ENCODE assay signal across 21 cellular contexts in genomic region chr7:26912933-26913536, GRCh38.
"Had no signal": no experiment of that assay in that cellular context is flagged by ENCODE, and none has a peak within 500 bp of the region (broad histone marks: within the 10 kb centered on the region; RNA-seq: fewer than 3 reads in every experiment).

No MANE protein-coding gene starts in this region.

- H3K36me3 ChIP-seq: lower lobe of right lung, right atrium auricular region, tibial artery had no signal

- H3K9me3 ChIP-seq: lower lobe of right lung, right atrium auricular region, testis, tibial artery had no signal

- ATAC-seq: left colon; left ventricle myocardium superior; sciatic nerve; stimulated activated memory B cell treated with anti-CD40 and anti-IgM and Interleukin-4, amounts not matched to agents 10 μg/mL and 1 μg/mL and 100 μg/mL, for 72 hours; stimulated activated naive CD8-positive, alpha-beta T cell treated with anti-CD3 and anti-CD28 coated beads, Interleukin-15, Interleukin-2, amounts not matched to agents 100 U/mL and 50 U/mL, for 24 hours had no signal

- H3K79me2 ChIP-seq: parathyroid adenoma had no signal

- H2AFZ ChIP-seq: parathyroid adenoma had no signal

- H3K9ac ChIP-seq: parathyroid adenoma had no signal

- H3K4me1 ChIP-seq: lower lobe of right lung, parathyroid adenoma, right atrium auricular region, testis, tibial artery had no signal

- H3K27me3 ChIP-seq: right atrium auricular region, testis, tibial artery had no signal

- H3K27ac ChIP-seq: dorsolateral prefrontal cortex, lower lobe of right lung, parathyroid adenoma, right atrium auricular region, testis, tibial artery had no signal

- H3K4me3 ChIP-seq: dorsolateral prefrontal cortex, lower lobe of right lung, right atrium auricular region, testis, tibial artery had no signal

- DNase-seq: dorsolateral prefrontal cortex; effector CD4-positive, alpha-beta T cell; foreskin melanocyte; hypothalamus; immature natural killer cell; islet precursor cell; kidney glomerular epithelial cell; left colon; left ventricle myocardium superior; lower lobe of right lung; natural killer cell; stimulated activated CD4-positive, alpha-beta T cell treated with anti-CD3 and anti-CD28 coated beads, Interleukin-2, amount 100 ng/mL, for 24 hours; stimulated activated CD4-positive, alpha-beta T cell treated with anti-CD3 and anti-CD28 coated beads, Interleukin-4, amount 100 ng/mL, for 4 hours; stimulated activated naive CD8-positive, alpha-beta T cell treated with anti-CD3 and anti-CD28 coated beads, Interleukin-15, Interleukin-2, amounts not matched to agents 100 U/mL and 50 U/mL, for 24 hours; substantia nigra; testis; tibial artery had no signal
